In genomic region chr19:38095411-38096308, GRCh38 we compare ENCODE assay signal across 8 cellular contexts.
DNase-seq lines count a peak whose midpoint lies in the region; ATAC-seq and TF ChIP-seq lines count a peak whose summit lies in the region.

No MANE protein-coding gene starts in this region.

- peaks cover 26% of the 10 kb centered on the region for H3K36me3 Mint-ChIP-seq in GM23338 (ENCODE audit: low read depth)

- H3K9me3 Mint-ChIP-seq in GM23338, result peaks cover 7% of the 10 kb centered on the region

- no peak overlapping the region for H3K4me2 ChIP-seq in GM23338

- H3K36me3 ChIP-seq in GM23338 (ENCODE audit: insufficient read depth) (peaks cover 9% of the 10 kb centered on the region), liver (ENCODE audit: control insufficient read depth in 4 of 4, insufficient read depth in 3 of 4, low read depth in 1 of 4, low read length in 3 of 4) (peaks cover 1 to 11% (median 6%) of the 10 kb centered on the region in 4 donors)

- DNase-seq in AG04449 (ENCODE audit: low read depth, low spot score) (no peak), GM23338 (ENCODE audit: low spot score) (peak; percentile 92), NCI-H460 (ENCODE audit: extremely low read depth, low read depth) (peak; percentile 56), dermis blood vessel endothelial cell (peak; percentile 84)
- peak; percentile 42 to 57 for DNase-seq in activated CD4-positive, alpha-beta T cell treated with anti-CD3 and anti-CD28 coated beads for 4 hours
- DNase-seq in stimulated activated CD4-positive, alpha-beta T cell treated with anti-CD3 and anti-CD28 coated beads, TNF-alpha, amount 100 ng/mL, for 4 hours (ENCODE audit: low read depth in 3 of 3), result peak; percentile 19 to 31 (median 22)

- WGBS in liver, result 67% methylated on average over 17 of the region's 17 CpGs

- no peak overlapping the region for H3K27ac Mint-ChIP-seq in GM23338

- H3K27me3 ChIP-seq in GM23338 (ENCODE audit: insufficient read depth) (no peaks in the 10 kb centered on the region), liver (ENCODE audit: control insufficient read depth in 4 of 4, insufficient read depth in 4 of 4, low read length in 3 of 4) (no peaks in the 10 kb centered on the region)

- CTCF ChIA-PET in AG04449 (lab: Yijun Ruan, JAX), result interaction anchor here (0.8 to 3.2 kb wide), 25 partner anchors 8 to 197 kb away, joined by 3 to 50 read pairs (median 4); partner anchors contain the start of genes SIPA1L3 and WDR87

- H3K79me2 ChIP-seq in GM23338 (replicated peaks; ENCODE audit: insufficient read depth), result no peaks in the 10 kb centered on the region

- no peak overlapping the region for H3K9ac ChIP-seq in liver (ENCODE audit: low read depth in 1 of 2, low read length in 2 of 2)

- peak; percentile 62 to 77 for TF ChIP-seq RAD21 in liver (IDR thresholded peaks at IDR 0.05)

- TF ChIP-seq CTCF in AG04449 (IDR thresholded peaks at IDR 0.05; ENCODE audit: insufficient read depth, low read length, missing control alignments) (peak; percentile 79), GM23338 (conservative IDR thresholded peaks at IDR 0.05; ENCODE audit: low read depth in 2 of 2) (peak; percentile 70 to 91), liver (IDR thresholded peaks at IDR 0.05; ENCODE audit: low read depth, low read length, missing input control) (peak; percentile 60)

- 0 out of 2 replicates have a peak, but pooled peaks cover 5% of the 10 kb centered on the region for H3K4me1 ChIP-seq in GM23338 (ENCODE audit: insufficient read depth)
- no peaks in the 10 kb centered on the region for H3K4me1 ChIP-seq in liver (ENCODE audit: control insufficient read depth in 4 of 4, insufficient read depth in 4 of 4, low read length in 3 of 4)

- no peak overlapping the region for H3K4me3 ChIP-seq in AG04449 (ENCODE audit: low read depth, low read length)
- H3K4me3 ChIP-seq in GM23338, result no peak overlapping the region
- H3K4me3 ChIP-seq in liver (ENCODE audit: low read depth in 1 of 3, low read length in 3 of 3), result no peak overlapping the region

- H3K9me3 ChIP-seq in liver (ENCODE audit: control insufficient read depth in 4 of 4, low read length in 3 of 4), result no peaks in the 10 kb centered on the region

- ATAC-seq in GM23338 (peak; percentile 96), HG02678 (IDR thresholded peaks at IDR 0.05; ENCODE audit: unreplicated experiment) (no peak)

- no peaks in the 10 kb centered on the region for H3K9me2 ChIP-seq in GM23338 (ENCODE audit: insufficient read depth)

- POLR2A ChIA-PET in AG04449 (lab: Yijun Ruan, JAX), result no interaction called here

- 0 out of 2 replicates have a peak, but pooled peaks cover 6% of the 10 kb centered on the region for H3F3A ChIP-seq in GM23338 (replicated peaks; ENCODE audit: low read depth)

- no peak overlapping the region for H2AFZ ChIP-seq in GM23338

- H4K20me1 ChIP-seq in GM23338 (replicated peaks; ENCODE audit: insufficient read depth), result no peaks in the 10 kb centered on the region; the same call in none of the 2 replicates

- H3K27ac ChIP-seq in GM23338 (ENCODE audit: low read depth) (peak overlapping the region; percentile 70; the same call in 1 of the 2 replicates), liver (ENCODE audit: low read depth in 1 of 2, low read length in 2 of 2) (no peak overlapping the region)

- no peak overlapping the region for H3K4me3 Mint-ChIP-seq in GM23338

- H3K4me1 Mint-ChIP-seq in GM23338, result peaks cover 5% of the 10 kb centered on the region; the same call in 2 of the 3 replicates

- peaks cover 7% of the 10 kb centered on the region for H3K27me3 Mint-ChIP-seq in GM23338 (ENCODE audit: insufficient read depth, low read depth, poor library complexity)

TF ChIP-seq in GM23338, 12 proteins besides CTCF, POLR2A, EP300 and RAD21 (continues in another document):
- TF ChIP-seq ZNF331 (CRISPR knock-in tag; IDR thresholded peaks at IDR 0.05; ENCODE audit: low read depth) (no peak), CREB1 (CRISPR knock-in tag; IDR thresholded peaks at IDR 0.05; ENCODE audit: low read depth) (no peak), REST (IDR thresholded peaks at IDR 0.05; ENCODE audit: unreplicated experiment) (no peak)

TF ChIP-seq in liver, 16 proteins besides CTCF, POLR2A, EP300 and RAD21:
- TF ChIP-seq ATF3 (IDR thresholded peaks at IDR 0.05) (no peak), HNF4A (conservative IDR thresholded peaks at IDR 0.05) (no peak), RXRA (IDR thresholded peaks at IDR 0.05) (no peak), GABPA (IDR thresholded peaks at IDR 0.05 in 1 of 2, conservative IDR thresholded peaks at IDR 0.05 in 1 of 2) (no peak), NR2F2 (IDR thresholded peaks at IDR 0.05) (no peak), ZBTB33 (IDR thresholded peaks at IDR 0.05) (no peak), REST (IDR thresholded peaks at IDR 0.05) (no peak), SP1 (IDR thresholded peaks at IDR 0.05) (no peak), JUND (IDR thresholded peaks at IDR 0.05) (no peak), YY1 (IDR thresholded peaks at IDR 0.05) (no peak), FOXA2 (IDR thresholded peaks at IDR 0.05) (no peak), EGR1 (IDR thresholded peaks at IDR 0.05; ENCODE audit: low read depth in 2 of 2) (no peak), FOXA1 (IDR thresholded peaks at IDR 0.05) (no peak), TAF1 (conservative IDR thresholded peaks at IDR 0.05) (no peak), HNF4G (IDR thresholded peaks at IDR 0.05) (no peak), MAX (IDR thresholded peaks at IDR 0.05) (no peak)
